In the genomic region with DNA sequence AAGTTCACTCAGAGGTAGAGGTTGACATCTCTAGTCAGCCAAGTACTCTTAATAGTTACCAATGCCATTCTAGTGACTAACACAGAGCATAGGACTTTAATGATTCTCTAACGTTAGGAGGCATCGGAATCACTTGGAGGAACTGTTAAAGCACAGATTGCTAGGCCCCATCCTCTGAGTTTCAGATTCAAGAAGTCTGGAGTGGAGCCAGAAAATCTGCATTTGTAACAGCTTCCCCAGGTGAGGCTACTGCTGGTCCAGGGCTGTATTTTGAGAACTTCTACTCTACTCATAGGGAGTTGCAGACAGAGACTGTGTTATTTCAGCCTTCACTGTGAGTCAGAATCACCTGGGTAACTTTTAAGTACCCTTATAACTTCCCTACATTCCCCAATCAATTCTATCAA, we compare ENCODE assay signal across 10 cellular contexts. TPM values are rescaled to one million over a fixed set of nuclear protein-coding genes. Genes with fewer than 3 reads are reported as not detected.
DNase-seq lines count a peak whose midpoint lies in the region; ATAC-seq, FAIRE-seq and TF ChIP-seq lines count a peak whose summit lies in the region.
"Had no signal": no experiment of that assay in that cellular context is flagged by ENCODE, and none has a peak within 500 bp of the region (broad histone marks: within the 10 kb centered on the region; RNA-seq: fewer than 3 reads in every experiment).

No MANE protein-coding gene starts in this region.

- TF ChIP-seq CTCF in bronchial epithelial cell (IDR thresholded peaks at IDR 0.05; ENCODE audit: insufficient read depth, low read length, severe bottlenecking) (no peak), progenitor cell of endocrine pancreas (IDR thresholded peaks at IDR 0.05; ENCODE audit: unreplicated experiment) (no peak), GM10248 (IDR thresholded peaks at IDR 0.05; ENCODE audit: control extremely low read depth, extremely low read depth, low read depth, missing control alignments) (no peak)

- H3K4me1 Mint-ChIP-seq in progenitor cell of endocrine pancreas (ENCODE audit: low read depth) (peaks cover 34% of the 10 kb centered on the region), immature natural killer cell (peaks cover 46 to 66% of the 10 kb centered on the region in 2 donors)

- ATAC-seq in GM19372 (IDR thresholded peaks at IDR 0.05; ENCODE audit: low read depth, unreplicated experiment) (peak; percentile 37), HG03095 (IDR thresholded peaks at IDR 0.05; ENCODE audit: unreplicated experiment) (peak; percentile 37)
- no peak for ATAC-seq in activated naive CD4-positive, alpha-beta T cell treated with anti-CD3 and anti-CD28 coated beads, Interleukin-2, amount 50 U/mL, for 72 hours

- H3K4me3 Mint-ChIP-seq in progenitor cell of endocrine pancreas (ENCODE audit: low read depth) (no peak overlapping the region), immature natural killer cell (no peak overlapping the region)

- CTCF ChIA-PET in GM10248 (lab: Yijun Ruan, JAX), result interaction anchor here (0.7 to 3.5 kb wide), 11 partner anchors 9 to 318 kb away, joined by 3 to 15 read pairs (median 3); no protein-coding TSS in a partner anchor

- no peak overlapping the region for H3K4me3 ChIP-seq in bronchial epithelial cell (ENCODE audit: low read depth, low read length)
- H3K4me3 ChIP-seq: SJSA1 had no signal

- H3K36me3 Mint-ChIP-seq in progenitor cell of endocrine pancreas (ENCODE audit: insufficient read depth) (peaks cover 9% of the 10 kb centered on the region), immature natural killer cell (peaks cover 0 to 17% (median 0%) of the 10 kb centered on the region in 3 donors)
- peaks cover 11 to 12% of the 10 kb centered on the region in 2 donors for H3K36me3 Mint-ChIP-seq in activated naive CD4-positive, alpha-beta T cell treated with anti-CD3 and anti-CD28 coated beads, Interleukin-2, amount 50 U/mL, for 72 hours

- H3K27ac Mint-ChIP-seq in progenitor cell of endocrine pancreas (peak overlapping the region; percentile 60), immature natural killer cell (peak overlapping the region in 1 of 6 donors; percentile 17)
- no peak overlapping the region for H3K27ac Mint-ChIP-seq in activated naive CD4-positive, alpha-beta T cell treated with anti-CD3 and anti-CD28 coated beads, Interleukin-2, amount 50 U/mL, for 72 hours

- H3K9me3 Mint-ChIP-seq in progenitor cell of endocrine pancreas (ENCODE audit: low read depth) (peaks cover 4% of the 10 kb centered on the region), immature natural killer cell (no peaks in the 10 kb centered on the region)
- H3K9me3 Mint-ChIP-seq in activated naive CD4-positive, alpha-beta T cell treated with anti-CD3 and anti-CD28 coated beads, Interleukin-2, amount 50 U/mL, for 72 hours, result no peaks in the 10 kb centered on the region

- FAIRE-seq in bronchial epithelial cell (lab: Jason Lieb, UNC), result no peak

- H3K27me3 Mint-ChIP-seq in progenitor cell of endocrine pancreas (no peaks in the 10 kb centered on the region), immature natural killer cell (ENCODE audit: low read depth in 3 of 3) (peaks cover 0 to 2% (median under 1%) of the 10 kb centered on the region in 3 donors)

- no peaks in the 10 kb centered on the region for H3K27me3 ChIP-seq in bronchial epithelial cell (ENCODE audit: control insufficient read depth, insufficient read depth, low read length)
- H3K27me3 ChIP-seq: SJSA1 had no signal

- DNase-seq in bronchial epithelial cell (ENCODE audit: low read depth) (peak; percentile 30), progenitor cell of endocrine pancreas (ENCODE audit: low spot score, unreplicated experiment) (no peak), immature natural killer cell (no peak), GM10248 (ENCODE audit: extremely low spot score) (no peak)
- DNase-seq in activated naive CD4-positive, alpha-beta T cell treated with anti-CD3 and anti-CD28 coated beads, Interleukin-2, amount 50 U/mL, for 72 hours (ENCODE audit: low spot score in 2 of 2), result no peak
- no peak for DNase-seq in activated CD8-positive, alpha-beta memory T cell treated with anti-CD3 and anti-CD28 coated beads, Interleukin-2, amount 50 U/mL, for 48 hours
- DNase-seq: dermis blood vessel endothelial cell had no signal

- H3K36me3 ChIP-seq in bronchial epithelial cell (ENCODE audit: control insufficient read depth, insufficient read depth, low read length), result no peaks in the 10 kb centered on the region
- H3K36me3 ChIP-seq: SJSA1 had no signal

- POLR2A ChIA-PET in GM10248 (lab: Yijun Ruan, JAX), result no interaction called here

RNA-seq across cellular contexts. Expression of a gene that starts 5.7 kb away (rescaled TPM):
- total RNA-seq in bronchial epithelial cell (13.3 and 17.6 TPM in 2 replicates), progenitor cell of endocrine pancreas (39.1 and 40.9 TPM in 2 replicates)
- total RNA-seq in activated naive CD4-positive, alpha-beta T cell treated with anti-CD3 and anti-CD28 coated beads, Interleukin-2, amount 50 U/mL, for 72 hours, result 10 to 100 TPM; 17.5 to 23.1 TPM
- polyA plus RNA-seq in immature natural killer cell, result 10 to 100 TPM; 30.9 to 49.7 (median 37.2) TPM

Comparison
In these comparisons a context has a peak if more than half of its experiments do, and no peak if none do; other contexts are left out.
1. ATAC-seq: peak in GM19372 (single experiment) and HG03095 (single experiment); none in activated naive CD4-positive, alpha-beta T cell treated with anti-CD3 and anti-CD28 coated beads, Interleukin-2, amount 50 U/mL, for 72 hours (0 of 2).